11 cellular contexts compared by ENCODE assay signal in genomic region chr7:142939226-142939910, GRCh38. TPM values are rescaled to one million over a fixed set of nuclear protein-coding genes. Genes with fewer than 3 reads are reported as not detected.
DNase-seq lines count a peak whose midpoint lies in the region; ATAC-seq, FAIRE-seq and TF ChIP-seq lines count a peak whose summit lies in the region.
"Had no signal": no experiment of that assay in that cellular context is flagged by ENCODE, and none has a peak within 500 bp of the region (broad histone marks: within the 10 kb centered on the region; RNA-seq: fewer than 3 reads in every experiment).

LLCFC1 (plus strand) TSS chr7:142939484; CDS start chr7:142939622, 138 bp downstream.

- H3K27ac ChIP-seq in DND-41 (ENCODE audit: low read length): no peak within 1 kb of the TSS
- no peak within 1 kb of the TSS for H3K27ac ChIP-seq in psoas muscle
- no peak within 1 kb of the TSS for H3K27ac ChIP-seq in tibial nerve

- peak; percentile 20 for DNase-seq in DND-41
- peak; percentile 18 for DNase-seq in GM19239 (ENCODE audit: insufficient read length, low spot score)
- DNase-seq in SK-MEL-5 (ENCODE audit: low read depth, low spot score): peak; percentile 50
- DNase-seq in left kidney (ENCODE audit: low read depth, low spot score): peak; percentile 33
- DNase-seq in psoas muscle: no peak
- no peak for DNase-seq in tibial nerve (ENCODE audit: low spot score in 2 of 2)
- DNase-seq: DMS79 treated with DMSO at 0.1 percent for 48 hours had no signal

- peak; percentile 54; the same call in 1 of the 3 replicates for ATAC-seq in DND-41 (ENCODE audit: insufficient read depth, low read depth)
- ATAC-seq in psoas muscle: no peak
- ATAC-seq in HG03095 (IDR thresholded peaks at IDR 0.05; ENCODE audit: unreplicated experiment): no peak
- no peak for ATAC-seq in HG02852 (IDR thresholded peaks at IDR 0.05; ENCODE audit: unreplicated experiment)

- H3K9me3 ChIP-seq in DND-41 (ENCODE audit: insufficient read depth, low read length, severe bottlenecking): no peaks in the 10 kb centered on the region
- H3K9me3 ChIP-seq in psoas muscle: no peaks in the 10 kb centered on the region
- H3K9me3 ChIP-seq in tibial nerve: no peaks in the 10 kb centered on the region

- no peaks in the 10 kb centered on the region for H3K36me3 ChIP-seq in DND-41 (ENCODE audit: insufficient read depth, low read length)
- H3K36me3 ChIP-seq in psoas muscle (ENCODE audit: insufficient read depth in 1 of 2, low read depth in 1 of 2): no peaks in the 10 kb centered on the region
- H3K36me3 ChIP-seq in tibial nerve: no peaks in the 10 kb centered on the region

- H3K79me2 ChIP-seq in DND-41 (ENCODE audit: insufficient read depth, low read length): no peaks in the 10 kb centered on the region

- peak; percentile 35 for TF ChIP-seq CTCF in DND-41 (IDR thresholded peaks at IDR 0.05; ENCODE audit: borderline replicate concordance, extremely low read depth, low read length, poor library complexity, severe bottlenecking)
- no peak for TF ChIP-seq CTCF in psoas muscle (IDR thresholded peaks at IDR 0.05)
- no peak for TF ChIP-seq CTCF in tibial nerve (IDR thresholded peaks at IDR 0.05)

- no peaks in the 10 kb centered on the region for H3K27me3 ChIP-seq in DND-41 (ENCODE audit: insufficient read depth, low read length, poor library complexity)
- H3K27me3 ChIP-seq in psoas muscle (ENCODE audit: insufficient read depth in 3 of 3, low read length in 2 of 3): peaks cover 0 to 9% (median 2%) of the 10 kb centered on the region in 3 donors
- no peaks in the 10 kb centered on the region for H3K27me3 ChIP-seq in tibial nerve

- no peak for TF ChIP-seq EP300 in tibial nerve (IDR thresholded peaks at IDR 0.05)

- H3K4me2 ChIP-seq in DND-41 (ENCODE audit: insufficient read depth, low read length): no peak within 1 kb of the TSS

- TF ChIP-seq POLR2A in tibial nerve (IDR thresholded peaks at IDR 0.05): no peak

- no peak for FAIRE-seq in GM19239 (lab: Jason Lieb, UNC)

- H3K4me3 ChIP-seq in DND-41 (ENCODE audit: low read depth in 1 of 2, low read length in 2 of 2) (no peak within 1 kb of the TSS), psoas muscle (no peak within 1 kb of the TSS), tibial nerve (no peak within 1 kb of the TSS)

- H2AFZ ChIP-seq in DND-41 (ENCODE audit: low read depth, low read length): no peak within 1 kb of the TSS

- H3K9ac ChIP-seq in DND-41 (ENCODE audit: low read depth, low read length): no peak within 1 kb of the TSS

- in situ Hi-C loops in SK-MEL-5 (cut with HindIII; ENCODE audit: low pct_unique_long_range_greater_than_20kb, low sequenced_read_pairs): no loop called here

- no peaks in the 10 kb centered on the region for H3K4me1 ChIP-seq in DND-41 (ENCODE audit: insufficient read depth, low read length)
- no peaks in the 10 kb centered on the region for H3K4me1 ChIP-seq in psoas muscle
- no peaks in the 10 kb centered on the region for H3K4me1 ChIP-seq in tibial nerve

- 51 to 72% (median 59%) methylated on average over 10 of the region's 10 CpGs for WGBS in psoas muscle, 3 donors
- WGBS in tibial nerve, 2 donors: 66 to 74% methylated on average over 10 of the region's 10 CpGs

- intact Hi-C loops in psoas muscle (cut with DNase I): no loop called here

- no peaks in the 10 kb centered on the region for H4K20me1 ChIP-seq in DND-41 (ENCODE audit: insufficient read depth, low read length)

RNA-seq across cellular contexts. Expression of gene LLCFC1, which starts in this region (rescaled TPM):
- total RNA-seq in SK-MEL-5 (2014; rRNA removed; shearing (Covaris generic)): not detected in 2 replicates
- polyA plus RNA-seq in SK-MEL-5 (2015; cell fraction: cytosol; rRNA removed): not detected in 2 replicates
- polyA plus RNA-seq in SK-MEL-5 (2015; cell fraction: nucleus; rRNA removed): not detected in 2 replicates
- total RNA-seq in psoas muscle: not detected
- not detected for polyA plus RNA-seq in psoas muscle
- not detected for total RNA-seq in tibial nerve
- total RNA-seq: chondrocyte, HT1080 had no signal

Comparison
In these comparisons a context has a peak if more than half of its experiments do, and no peak if none do; other contexts are left out.
1. Peak in DNase-seq in SK-MEL-5; RNA of the gene not detected or under 1 TPM.
2. DNase-seq: peak in DND-41 (single experiment), GM19239 (single experiment) and left kidney (single experiment); none in psoas muscle (0 of 2) and tibial nerve (0 of 2).